Comparison of ENCODE assay signal across 11 cellular contexts in the genomic region with DNA sequence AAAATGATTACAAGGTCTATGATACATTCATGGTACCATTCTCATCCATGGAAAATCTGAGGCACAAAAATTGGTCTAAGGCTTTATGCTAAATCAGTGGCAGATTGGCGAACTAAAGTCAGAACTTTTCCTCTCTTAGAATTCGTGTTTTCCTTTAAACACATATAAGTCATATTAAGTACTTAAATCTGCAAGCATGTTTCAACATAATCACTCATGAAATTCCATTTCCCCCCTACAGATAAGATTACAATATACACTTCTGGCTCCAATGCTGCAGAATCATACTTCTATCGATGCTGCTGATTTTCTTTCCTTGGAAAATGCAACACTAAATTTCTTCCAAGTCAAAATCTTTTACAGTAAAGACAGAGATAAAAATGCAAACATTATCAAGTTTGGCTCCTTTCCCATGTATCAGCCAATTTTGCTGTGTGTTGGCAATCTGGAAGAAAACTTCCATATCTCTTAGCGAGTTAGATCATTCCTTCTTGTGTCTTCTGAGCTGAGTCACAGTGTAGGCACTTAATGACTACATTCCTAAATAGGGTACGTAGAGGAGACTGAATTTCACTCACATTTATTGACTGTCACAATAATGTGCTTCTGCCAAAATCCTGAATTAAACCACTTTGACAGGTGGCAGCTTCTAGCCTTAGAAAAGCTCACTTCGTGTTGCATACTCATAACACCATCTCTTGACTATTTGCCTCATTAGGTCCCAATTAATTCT.
A peak's percentile ranks its signal among the peaks of the same experiment; 100 is the strongest.
DNase-seq lines count a peak whose midpoint lies in the region; ATAC-seq and TF ChIP-seq lines count a peak whose summit lies in the region.
"Had no signal": no experiment of that assay in that cellular context is flagged by ENCODE, and none has a peak within 500 bp of the region (broad histone marks: within the 10 kb centered on the region; RNA-seq: fewer than 3 reads in every experiment).

No MANE protein-coding gene starts in this region.

- TF ChIP-seq CTCF in RWPE1 (conservative IDR thresholded peaks at IDR 0.05; ENCODE audit: low read depth) (no peak), fibroblast of the aortic adventitia (IDR thresholded peaks at IDR 0.05; ENCODE audit: insufficient read depth, low read length) (no peak), retinal pigment epithelial cell (conservative IDR thresholded peaks at IDR 0.05; ENCODE audit: low read depth, low read length) (no peak)

- H3K27ac ChIP-seq in RWPE1: no peak overlapping the region
- H3K27ac ChIP-seq: epithelial cell of prostate had no signal

- H3K4me3 ChIP-seq in fibroblast of the aortic adventitia (ENCODE audit: low read depth, low read length) (no peak overlapping the region), retinal pigment epithelial cell (ENCODE audit: low read length) (no peak overlapping the region)

- ATAC-seq in GM18868 (IDR thresholded peaks at IDR 0.05; ENCODE audit: unreplicated experiment): no peak
- ATAC-seq: HepG2 had no signal

- CTCF ChIA-PET in RWPE1 (lab: Yijun Ruan, JAX): interaction anchor here (0.5 kb wide), 1 partner anchor 78 kb away, joined by 4 read pairs; no protein-coding TSS in a partner anchor

- POLR2A ChIA-PET in RWPE1 (lab: Yijun Ruan, JAX; ENCODE audit: low non-redundant PET): no interaction called here

- DNase-seq in GM04503 (ENCODE audit: low read depth): peak; percentile 68
- peak; percentile 74 for DNase-seq in RWPE1 (ENCODE audit: low spot score)
- peak; percentile 98 for DNase-seq in fibroblast of the aortic adventitia (ENCODE audit: low read depth)
- DNase-seq in retinal pigment epithelial cell (ENCODE audit: low read depth): peak; percentile 93
- DNase-seq in anterior cingulate cortex (lab: John Stamatoyannopoulos, UW): no peak
- no peak for DNase-seq in stimulated activated CD4-positive, alpha-beta T cell treated with anti-CD3 and anti-CD28 coated beads, Interleukin-4, amount 100 ng/mL, for 1 hour
- no peak for DNase-seq in occipital lobe (lab: John Stamatoyannopoulos, UW)
- DNase-seq: activated effector memory CD4-positive, alpha-beta T cell treated with anti-CD3 and anti-CD28 coated beads, Interleukin-2, amount 50 U/mL, for 16 hours had no signal

Comparison
In these comparisons a context has a peak if more than half of its experiments do, and no peak if none do; other contexts are left out.
1. DNase-seq: peak in GM04503 (single experiment), RWPE1 (single experiment), fibroblast of the aortic adventitia (single experiment) and retinal pigment epithelial cell (single experiment); none in anterior cingulate cortex (0 of 58), stimulated activated CD4-positive, alpha-beta T cell treated with anti-CD3 and anti-CD28 coated beads, Interleukin-4, amount 100 ng/mL, for 1 hour (single experiment) and occipital lobe (single experiment).